20 cellular contexts compared by ENCODE assay signal in genomic region chr12:2363836-2364565, GRCh38.
"Had no signal": no experiment of that assay in that cellular context is flagged by ENCODE, and none has a peak within 500 bp of the region (broad histone marks: within the 10 kb centered on the region; RNA-seq: fewer than 3 reads in every experiment).

No MANE protein-coding gene starts in this region.

- H3K27me3 ChIP-seq: gastroesophageal sphincter, SJSA1, uterus had no signal

- H3K27ac Mint-ChIP-seq: activated B cell treated with CpG ODN at 0.5 μM for 24 hours; activated T-cell treated with anti-CD3 and anti-CD28 coated beads, Interleukin-2, amount 50 U/mL, for 72 hours; naive B cell; stimulated activated naive CD8-positive, alpha-beta T cell treated with anti-CD3 and anti-CD28 coated beads, Interleukin-15, Interleukin-2, amounts not matched to agents 100 ng/mL and 50 ng/mL, for 24 hours had no signal

- ATAC-seq: activated T-cell treated with anti-CD3 and anti-CD28 coated beads, Interleukin-2, amount 50 U/mL, for 72 hours; gastroesophageal sphincter had no signal

- H3K9me3 ChIP-seq: gastroesophageal sphincter, SJSA1, thoracic aorta, uterus had no signal

- DNase-seq: activated B cell treated with CpG ODN at 0.5 μM for 24 hours; activated CD4-positive, alpha-beta T cell treated with anti-CD3 and anti-CD28 coated beads, Interleukin-2, amount 50 U/mL, for 4 hours; activated CD8-positive, alpha-beta memory T cell treated with anti-CD3 and anti-CD28 coated beads, Interleukin-2, amount 50 U/mL, for 4 hours; activated naive CD4-positive, alpha-beta T cell treated with Interleukin-2 at 50 U/mL for 16 hours; activated T-cell treated with anti-CD3 and anti-CD28 coated beads, Interleukin-2, amount 50 U/mL, for 72 hours; central memory CD4-positive, alpha-beta T cell; cortex of kidney; effector memory CD4-positive, alpha-beta T cell; kidney; midbrain; naive B cell; occipital lobe; stimulated activated CD4-positive, alpha-beta T cell treated with anti-CD3 and anti-CD28 coated beads, Interleukin-15, amount 100 ng/mL, for 24 hours; stimulated activated CD4-positive, alpha-beta T cell treated with anti-CD3 and anti-CD28 coated beads, Interleukin-4, amount 100 ng/mL, for 24 hours; uterus had no signal

- H3K4me3 ChIP-seq: gastroesophageal sphincter, SJSA1, thoracic aorta, uterus had no signal

- H3K9me3 Mint-ChIP-seq: activated B cell treated with CpG ODN at 0.5 μM for 24 hours; activated T-cell treated with anti-CD3 and anti-CD28 coated beads, Interleukin-2, amount 50 U/mL, for 72 hours; naive B cell had no signal

- H3K4me1 ChIP-seq: uterus had no signal

- H3K4me3 Mint-ChIP-seq: activated B cell treated with CpG ODN at 0.5 μM for 24 hours; activated T-cell treated with anti-CD3 and anti-CD28 coated beads, Interleukin-2, amount 50 U/mL, for 72 hours; stimulated activated naive CD8-positive, alpha-beta T cell treated with anti-CD3 and anti-CD28 coated beads, Interleukin-15, Interleukin-2, amounts not matched to agents 100 ng/mL and 50 ng/mL, for 24 hours had no signal

- H3K36me3 Mint-ChIP-seq: naive B cell had no signal

- H3K27ac ChIP-seq: epithelial cell of prostate, gastroesophageal sphincter, SJSA1, thoracic aorta, uterus had no signal

- H3K36me3 ChIP-seq: SJSA1, thoracic aorta, uterus had no signal
